6 cellular contexts compared by ENCODE assay signal in the genomic region with DNA sequence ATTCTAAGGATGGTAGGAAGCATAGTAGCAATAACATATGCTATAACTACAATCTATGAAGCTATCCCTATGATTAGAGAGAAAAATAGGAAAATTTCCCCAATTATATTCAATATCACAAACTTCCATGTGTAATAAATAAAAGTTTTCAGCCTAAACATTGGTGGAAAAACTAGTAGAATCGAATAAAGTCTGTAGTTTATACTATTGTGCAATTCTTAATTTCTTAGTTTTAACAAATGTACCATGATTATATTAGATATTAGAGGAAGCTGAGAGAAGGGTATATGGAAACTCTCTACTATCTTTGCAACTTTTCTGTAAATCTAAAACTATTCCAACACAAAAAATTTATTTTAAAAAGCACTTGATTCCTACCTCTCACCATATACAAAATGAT.
"Had no signal": no experiment of that assay in that cellular context is flagged by ENCODE, and none has a peak within 500 bp of the region (broad histone marks: within the 10 kb centered on the region; RNA-seq: fewer than 3 reads in every experiment).

No MANE protein-coding gene starts in this region.

- H3K36me3 Mint-ChIP-seq: IgD-negative memory B cell had no signal

- FAIRE-seq: HepG2, HTR-8/SVneo had no signal

- H3K27ac Mint-ChIP-seq: IgD-negative memory B cell had no signal

- H3K9me3 Mint-ChIP-seq: IgD-negative memory B cell had no signal

- ATAC-seq: HepG2 had no signal

- DNase-seq: KBM-7, KG1 had no signal

- H3K27ac ChIP-seq: HL-60 had no signal

- H3K4me3 Mint-ChIP-seq: IgD-negative memory B cell had no signal
